In genomic region chr1:97038410-97038809, GRCh38 we compare ENCODE assay signal across 17 cellular contexts.
DNase-seq lines count a peak whose midpoint lies in the region; ATAC-seq and TF ChIP-seq lines count a peak whose summit lies in the region.
"Had no signal": no experiment of that assay in that cellular context is flagged by ENCODE, and none has a peak within 500 bp of the region (broad histone marks: within the 10 kb centered on the region; RNA-seq: fewer than 3 reads in every experiment).

No MANE protein-coding gene starts in this region.

- in situ Hi-C loops in astrocyte of the spinal cord (cut with HindIII; ENCODE audit: low sequenced_read_pairs), result no loop called here

- H3K27ac ChIP-seq in SK-N-SH (ENCODE audit: low read depth in 2 of 2, low read length in 1 of 2), result no peak overlapping the region
- H3K27ac ChIP-seq: 22Rv1 had no signal

- H3K9ac ChIP-seq in SK-N-SH, result no peak overlapping the region

- no peaks in the 10 kb centered on the region for H3K9me2 ChIP-seq in SK-N-SH

- H3F3A ChIP-seq in SK-N-SH (replicated peaks; ENCODE audit: insufficient read depth), result peaks cover 8% of the 10 kb centered on the region

- H3K4me2 ChIP-seq in SK-N-SH, result no peak overlapping the region

- no peak for TF ChIP-seq CTCF in SK-N-SH (IDR thresholded peaks at IDR 0.05)
- no peak for TF ChIP-seq CTCF in astrocyte of the spinal cord (IDR thresholded peaks at IDR 0.05; ENCODE audit: low read depth, low read length)

- no peaks in the 10 kb centered on the region for H3K79me2 ChIP-seq in SK-N-SH (ENCODE audit: insufficient read depth)

- no peaks in the 10 kb centered on the region; a peak in 1 of 4 replicates for H3K4me1 ChIP-seq in SK-N-SH (ENCODE audit: control insufficient read depth in 1 of 2, insufficient read depth in 2 of 2, low read depth in 1 of 2, low read length in 1 of 2)

- POLR2A ChIA-PET in SK-N-SH (lab: Yijun Ruan, JAX), result no interaction called here

- DNase-seq in SK-N-SH (no peak), HS-5 (ENCODE audit: low read depth) (peak; percentile 49), astrocyte of the spinal cord (ENCODE audit: low read depth, low spot score) (peak; percentile 45), myocyte (ENCODE audit: low read depth) (peak; percentile 24), NCI-H1105 treated with DMSO at 0.1 percent for 48 hours (lab: John Stamatoyannopoulos, UW) (no peak), amygdala (lab: John Stamatoyannopoulos, UW) (no peak), NCI-H82 (lab: John Stamatoyannopoulos, UW) (no peak)
- DNase-seq: Calu3; CD4-positive, alpha-beta memory T cell; GDM1; KBM-7; NCI-H1092; NCI-H1694; NCI-H524 treated with DMSO at 0.1 percent for 48 hours; SHP77 had no signal

- no peaks in the 10 kb centered on the region for H4K20me1 ChIP-seq in SK-N-SH (ENCODE audit: insufficient read depth)

- H3K9me3 ChIP-seq in SK-N-SH, result peaks cover 11% of the 10 kb centered on the region

- H3K4me3 ChIP-seq in SK-N-SH (ENCODE audit: low read depth in 2 of 2, low read length in 1 of 2), result no peak overlapping the region
- H3K4me3 ChIP-seq in astrocyte of the spinal cord (ENCODE audit: low read depth, low read length), result no peak overlapping the region

- CTCF ChIA-PET in SK-N-SH (lab: Yijun Ruan, JAX), result interaction anchor here (1.5 kb wide), 1 partner anchor 9 kb away, joined by 4 read pairs; no protein-coding TSS in a partner anchor

- no peaks in the 10 kb centered on the region for H3K27me3 ChIP-seq in SK-N-SH (ENCODE audit: insufficient read depth)

- no peaks in the 10 kb centered on the region for H3K36me3 ChIP-seq in SK-N-SH (replicated peaks in 1 of 2; ENCODE audit: control insufficient read depth in 1 of 2, insufficient read depth in 2 of 2, low read length in 1 of 2)

- no peak overlapping the region for H2AFZ ChIP-seq in SK-N-SH (ENCODE audit: low read depth)

- ATAC-seq in SK-N-SH treated with all-trans-retinoic acid at 6 μM for 48 hours, result no peak

- TF ChIP-seq EP300 in SK-N-SH (IDR thresholded peaks at IDR 0.05; ENCODE audit: borderline replicate concordance in 1 of 2, low read depth in 1 of 2, low read length in 1 of 2), result no peak

- TF ChIP-seq RAD21 in SK-N-SH (IDR thresholded peaks at IDR 0.05; ENCODE audit: low read length), result no peak

- WGBS in SK-N-SH (ENCODE audit: low lambda C conversion rate), result 47% methylated on average over 4 of the region's 4 CpGs

TF ChIP-seq in SK-N-SH, 30 proteins besides CTCF, POLR2A, EP300 and RAD21:
- TF ChIP-seq TCF12 (IDR thresholded peaks at IDR 0.05) (peak; percentile 51), CHD2 (IDR thresholded peaks at IDR 0.05; ENCODE audit: low read length, partially characterized antibody) (no peak), FOXJ3 (CRISPR knock-in tag; IDR thresholded peaks at IDR 0.05) (no peak), FOXM1 (IDR thresholded peaks at IDR 0.05; ENCODE audit: low read depth) (no peak), ZBTB33 (IDR thresholded peaks at IDR 0.05; ENCODE audit: borderline replicate concordance, low read depth) (no peak), SMC3 (IDR thresholded peaks at IDR 0.05; ENCODE audit: low read depth, low read length) (no peak), SIN3A (IDR thresholded peaks at IDR 0.05; ENCODE audit: borderline replicate concordance, low read depth, low read length) (no peak), REST (IDR thresholded peaks at IDR 0.05; ENCODE audit: low read depth, low read length) (no peak)

TF ChIP-seq in SK-N-SH treated with all-trans-retinoic acid at 6 μM for 48 hours, 23 proteins besides CTCF, POLR2A, EP300 and RAD21:
- TF ChIP-seq CSRNP3 (CRISPR knock-in tag; IDR thresholded peaks at IDR 0.05) (no peak), SNAI2 (CRISPR knock-in tag; IDR thresholded peaks at IDR 0.05) (no peak), ZC3H10 (CRISPR knock-in tag; IDR thresholded peaks at IDR 0.05) (no peak), PATZ1 (CRISPR knock-in tag; IDR thresholded peaks at IDR 0.05; ENCODE audit: borderline replicate concordance) (no peak), ZFP3 (CRISPR knock-in tag; IDR thresholded peaks at IDR 0.05) (no peak), CSDC2 (CRISPR knock-in tag; IDR thresholded peaks at IDR 0.05) (no peak), GLIS3 (CRISPR knock-in tag; IDR thresholded peaks at IDR 0.05) (no peak)
TF ChIP-seq in SK-N-SH treated with all-trans-retinoic acid at 6 μM for 48 hours: peak in this region for 0.

Comparison
In these comparisons a context has a peak if more than half of its experiments do, and no peak if none do; other contexts are left out.
1. DNase-seq: peak in HS-5 (single experiment), astrocyte of the spinal cord (single experiment) and myocyte (single experiment); none in SK-N-SH (single experiment), NCI-H1105 treated with DMSO at 0.1 percent for 48 hours (single experiment), amygdala (0 of 56) and NCI-H82 (single experiment).